1 cellular context compared by ENCODE assay signal in genomic region chr17:74417178-74418045, GRCh38.
TF ChIP-seq lines count a peak whose summit lies in the region.

No MANE protein-coding gene starts in this region.

TF ChIP-seq in HepG2, 621 proteins besides CTCF, POLR2A, EP300 and RAD21 (continued from another document and continues in another):
- TF ChIP-seq ZNF687 (CRISPR knock-in tag; IDR thresholded peaks at IDR 0.05): peak; percentile 90
- TF ChIP-seq REXO4 (CRISPR knock-in tag; IDR thresholded peaks at IDR 0.05; ENCODE audit: borderline replicate concordance): no peak
- no peak for TF ChIP-seq AKAP8 (CRISPR knock-in tag; IDR thresholded peaks at IDR 0.05)
- TF ChIP-seq FOSL2 (CRISPR knock-in tag; IDR thresholded peaks at IDR 0.05): peak; percentile 99
- no peak; the same call in 1 of the 2 replicates for TF ChIP-seq ZNF704 (CRISPR knock-in tag; IDR thresholded peaks at IDR 0.05; ENCODE audit: borderline replicate concordance)
- TF ChIP-seq ZNF350 (CRISPR knock-in tag; IDR thresholded peaks at IDR 0.05; ENCODE audit: borderline replicate concordance, low read depth): peak; percentile 85
- TF ChIP-seq HIVEP1 (CRISPR knock-in tag; IDR thresholded peaks at IDR 0.05): no peak
- no peak for TF ChIP-seq ZBTB33 (CRISPR knock-in tag; IDR thresholded peaks at IDR 0.05)
- TF ChIP-seq ZNF678 (CRISPR knock-in tag; IDR thresholded peaks at IDR 0.05): no peak
- TF ChIP-seq BRF2 (CRISPR knock-in tag; IDR thresholded peaks at IDR 0.05): no peak
- no peak for TF ChIP-seq RORA (CRISPR knock-in tag; IDR thresholded peaks at IDR 0.05)
- TF ChIP-seq ZNF768 (CRISPR knock-in tag; IDR thresholded peaks at IDR 0.05): no peak; the same call in 1 of the 2 replicates
- no peak for TF ChIP-seq NFATC3 (CRISPR knock-in tag; IDR thresholded peaks at IDR 0.05)
- no peak for TF ChIP-seq NR0B2 (CRISPR knock-in tag; IDR thresholded peaks at IDR 0.05)
- TF ChIP-seq MEF2D (CRISPR knock-in tag; IDR thresholded peaks at IDR 0.05): peak; percentile 91; the same call in 1 of the 2 replicates
- no peak for TF ChIP-seq MTA3 (CRISPR knock-in tag; IDR thresholded peaks at IDR 0.05)
- no peak for TF ChIP-seq ZNF543 (CRISPR knock-in tag; IDR thresholded peaks at IDR 0.05)
- TF ChIP-seq HDAC2 (CRISPR knock-in tag; IDR thresholded peaks at IDR 0.05): peak; percentile 74
- TF ChIP-seq ZFYVE20 (CRISPR knock-in tag; IDR thresholded peaks at IDR 0.05; ENCODE audit: borderline replicate concordance, low read depth): no peak
- TF ChIP-seq ATF7 (IDR thresholded peaks at IDR 0.05): no peak
- no peak; the same call in 1 of the 2 replicates for TF ChIP-seq ATF7 (CRISPR knock-in tag; IDR thresholded peaks at IDR 0.05)
- TF ChIP-seq ZGPAT (CRISPR knock-in tag; IDR thresholded peaks at IDR 0.05): no peak; the same call in none of the 2 replicates
- no peak; the same call in 1 of the 2 replicates for TF ChIP-seq ELF1 (CRISPR knock-in tag; IDR thresholded peaks at IDR 0.05)
- no peak for TF ChIP-seq ZNF646 (CRISPR knock-in tag; IDR thresholded peaks at IDR 0.05)
- peak; percentile 39; the same call in 1 of the 2 replicates for TF ChIP-seq TAF1 (CRISPR knock-in tag; IDR thresholded peaks at IDR 0.05)
- no peak for TF ChIP-seq ZNF432 (CRISPR knock-in tag; IDR thresholded peaks at IDR 0.05; ENCODE audit: borderline replicate concordance)
- TF ChIP-seq SCMH1 (CRISPR knock-in tag; IDR thresholded peaks at IDR 0.05; ENCODE audit: borderline replicate concordance): no peak
- no peak for TF ChIP-seq YEATS4 (CRISPR knock-in tag; IDR thresholded peaks at IDR 0.05; ENCODE audit: borderline replicate concordance)
- TF ChIP-seq ZNF788 (CRISPR knock-in tag; IDR thresholded peaks at IDR 0.05; ENCODE audit: borderline replicate concordance): peak; percentile 65; the same call in 1 of the 2 replicates
- TF ChIP-seq JUN (CRISPR knock-in tag; IDR thresholded peaks at IDR 0.05): peak; percentile 71; the same call in 1 of the 2 replicates
- TF ChIP-seq MXD3 (CRISPR knock-in tag; IDR thresholded peaks at IDR 0.05): no peak
- TF ChIP-seq SMARCC2 (IDR thresholded peaks at IDR 0.05): no peak
